14 cellular contexts compared by ENCODE assay signal in the genomic region with DNA sequence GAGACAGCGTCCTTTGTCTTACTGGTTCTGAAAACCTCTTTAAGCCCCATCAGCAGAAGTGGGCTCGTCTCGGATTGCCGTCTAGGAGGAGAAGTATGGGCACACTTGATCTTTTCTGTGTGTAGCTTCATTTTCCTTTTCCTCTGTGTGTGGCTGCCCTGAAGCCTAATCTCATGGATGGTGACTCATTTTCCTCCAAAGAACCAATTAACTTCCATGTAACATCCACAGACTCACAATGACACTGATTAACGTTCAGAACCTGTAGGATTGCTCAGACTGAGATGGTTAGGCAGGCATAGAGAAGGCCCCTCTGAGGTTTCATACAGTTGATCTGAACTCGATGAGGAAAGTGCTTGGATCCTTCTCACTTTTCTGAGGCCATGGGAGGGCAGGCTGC.
"Had no signal": no experiment of that assay in that cellular context is flagged by ENCODE, and none has a peak within 500 bp of the region (broad histone marks: within the 10 kb centered on the region; RNA-seq: fewer than 3 reads in every experiment).

No MANE protein-coding gene starts in this region.

- H3K4me1 ChIP-seq: parathyroid adenoma, upper lobe of right lung had no signal

- H3K36me3 ChIP-seq: thoracic aorta, upper lobe of right lung had no signal

- H3K79me2 ChIP-seq: parathyroid adenoma had no signal

- H3K4me3 ChIP-seq: mucosa of descending colon, thoracic aorta, upper lobe of right lung had no signal

- H3K9ac ChIP-seq: parathyroid adenoma had no signal

- H3K27me3 ChIP-seq: upper lobe of right lung had no signal

- H3K27ac ChIP-seq: epithelial cell of prostate, parathyroid adenoma, thoracic aorta, upper lobe of right lung had no signal

- DNase-seq: activated CD4-positive, alpha-beta memory T cell treated with anti-CD3 and anti-CD28 coated beads, Interleukin-2, amount 10 ng/mL, durations not matched to agents 7 days and 5 days; activated CD4-positive, alpha-beta T cell treated with anti-CD3 and anti-CD28 coated beads for 4 hours; activated gamma-delta T cell; activated T-cell treated with anti-CD3 and anti-CD28 coated beads, Interleukin-2, amount 50 U/mL, for 48 hours; amniotic stem cell; effector memory CD8-positive, alpha-beta T cell; mucosa of descending colon; naive thymus-derived CD4-positive, alpha-beta T cell; stimulated activated CD4-positive, alpha-beta T cell treated with anti-CD3 and anti-CD28 coated beads, Interleukin-12 subunit alpha, Interleukin-12 subunit beta, amount 100 ng/mL, for 4 hours; stimulated activated CD4-positive, alpha-beta T cell treated with anti-CD3 and anti-CD28 coated beads, Interleukin-2, amount 100 ng/mL, for 24 hours; upper lobe of right lung had no signal
